Comparison of ENCODE assay signal across 7 cellular contexts in the genomic region with DNA sequence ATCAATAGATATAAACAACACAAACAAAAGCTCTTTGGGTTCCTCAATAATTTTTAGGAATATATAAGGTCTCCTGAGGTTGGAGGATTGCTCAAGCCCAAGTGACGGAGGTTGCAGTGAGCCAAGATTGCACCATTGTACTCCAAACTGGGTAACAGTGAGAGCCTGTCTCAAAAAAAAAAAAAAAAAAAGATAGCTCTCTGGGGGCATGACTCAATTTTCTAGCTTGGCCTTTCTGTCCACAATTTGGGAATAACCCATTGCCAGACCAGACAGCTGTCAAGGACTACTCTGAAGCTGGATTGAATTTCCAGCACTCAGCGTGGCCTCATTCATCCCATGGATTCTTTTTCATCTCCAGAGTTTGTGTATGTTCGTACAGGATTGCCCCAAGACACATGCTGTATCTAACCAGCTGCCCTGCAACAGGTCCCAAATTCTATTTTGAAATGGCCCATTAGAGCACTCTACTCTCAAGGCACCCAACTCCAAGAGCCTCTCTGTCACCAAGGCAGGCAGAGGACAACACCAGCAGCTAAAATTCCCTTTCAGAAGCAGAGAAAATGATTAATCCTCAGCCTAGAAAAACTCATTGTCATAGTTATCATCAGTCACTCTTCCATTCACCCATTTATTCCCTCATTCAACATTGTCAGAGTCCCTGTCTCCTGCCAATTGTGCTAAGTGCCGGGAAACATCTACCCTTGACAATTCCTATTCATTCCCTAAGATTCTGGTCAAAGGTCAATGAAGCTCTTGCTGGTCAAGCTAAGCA. TPM values are rescaled to one million over a fixed set of nuclear protein-coding genes. Genes with fewer than 3 reads are reported as not detected.
A peak's percentile ranks its signal among the peaks of the same experiment; 100 is the strongest.
DNase-seq lines count a peak whose midpoint lies in the region; ATAC-seq lines count a peak whose summit lies in the region.
"Had no signal": no experiment of that assay in that cellular context is flagged by ENCODE, and none has a peak within 500 bp of the region (broad histone marks: within the 10 kb centered on the region; RNA-seq: fewer than 3 reads in every experiment).

No MANE protein-coding gene starts in this region.

- DNase-seq in CD1c-positive myeloid dendritic cell (ENCODE audit: extremely low spot score) (peak; percentile 66), T-helper 17 cell (no peak), mesendoderm (no peak)

- no peak overlapping the region for H2BK120ac ChIP-seq in mesendoderm (ENCODE audit: low read depth, low read length)

- H3K4me3 Mint-ChIP-seq in T-helper 17 cell = no peak overlapping the region

- H3K4me1 Mint-ChIP-seq in T-helper 17 cell = peaks cover 28% of the 10 kb centered on the region

- H3K9ac ChIP-seq in mesendoderm (ENCODE audit: low read length) = no peak overlapping the region
- H3K9ac ChIP-seq: parathyroid adenoma had no signal

- H3K36me3 ChIP-seq in mesendoderm (ENCODE audit: control insufficient read depth, insufficient read depth, low read length) = peaks cover 2% of the 10 kb centered on the region

- no peak overlapping the region for H2AK5ac ChIP-seq in mesendoderm (ENCODE audit: low read length)

- no peaks in the 10 kb centered on the region for H3K36me3 Mint-ChIP-seq in T-helper 17 cell (ENCODE audit: low read depth)

- peak overlapping the region; percentile 49 for H3K27ac Mint-ChIP-seq in T-helper 17 cell

- no peaks in the 10 kb centered on the region for H3K27me3 Mint-ChIP-seq in T-helper 17 cell

- no peak overlapping the region for H3K56ac ChIP-seq in mesendoderm (ENCODE audit: low read length)

- H3K27ac ChIP-seq in mesendoderm (ENCODE audit: low read depth, low read length) = peak overlapping the region; percentile 13
- H3K27ac ChIP-seq: parathyroid adenoma had no signal

- peaks cover 3% of the 10 kb centered on the region for H3K4me1 ChIP-seq in mesendoderm (ENCODE audit: control insufficient read depth, low read depth, low read length)
- H3K4me1 ChIP-seq: parathyroid adenoma had no signal

- H3K79me1 ChIP-seq in mesendoderm (ENCODE audit: low read length) = peaks cover 41% of the 10 kb centered on the region

- no peaks in the 10 kb centered on the region for H3K27me3 ChIP-seq in mesendoderm (ENCODE audit: insufficient read depth, low read length, poor library complexity)

- ATAC-seq in T-helper 17 cell (no peak), HG03095 (IDR thresholded peaks at IDR 0.05; ENCODE audit: unreplicated experiment) (no peak), HG02759 (IDR thresholded peaks at IDR 0.05; ENCODE audit: unreplicated experiment) (no peak), HG03108 (IDR thresholded peaks at IDR 0.05; ENCODE audit: unreplicated experiment) (no peak)

- H4K8ac ChIP-seq in mesendoderm (ENCODE audit: low read depth, low read length) = no peak overlapping the region

- no peak overlapping the region for H4K5ac ChIP-seq in mesendoderm (ENCODE audit: low read length)

- peak overlapping the region; percentile 57 for H3K18ac ChIP-seq in mesendoderm (ENCODE audit: low read length)

- H2BK15ac ChIP-seq in mesendoderm (replicated peaks; ENCODE audit: low read depth) = no peak overlapping the region

- peaks cover 31% of the 10 kb centered on the region for H3K79me2 ChIP-seq in mesendoderm (ENCODE audit: control insufficient read depth, insufficient read depth, low read length)

- no peak overlapping the region for H3K4me3 ChIP-seq in mesendoderm (ENCODE audit: low read length)

- H3K4ac ChIP-seq in mesendoderm (ENCODE audit: low read depth, low read length) = no peak overlapping the region

- no peak overlapping the region for H3K4me2 ChIP-seq in mesendoderm (ENCODE audit: low read length)

- H3K23ac ChIP-seq in mesendoderm (ENCODE audit: low read length) = no peak overlapping the region

- no peak overlapping the region for H2BK5ac ChIP-seq in mesendoderm (ENCODE audit: low read length)

- H3K9me3 ChIP-seq in T-helper 17 cell (ENCODE audit: control insufficient read depth, low read length, poor library complexity, severe bottlenecking) = no peaks in the 10 kb centered on the region

- no CpG with 5 or more reads among the region's 4 CpGs for WGBS in mesendoderm (ENCODE audit: extremely low coverage, insufficient coverage, low lambda C conversion rate)

RNA-seq across cellular contexts. Expression of gene FAM193B, which starts 8.7 kb away (rescaled TPM):
- total RNA-seq in T-helper 17 cell = 100 to 1,000 TPM; 143 to 167 TPM
- polyA plus RNA-seq in mesendoderm (2013, experiment 1 of 2) = 34.2 TPM
- 33.5 TPM for polyA plus RNA-seq in mesendoderm (2013, experiment 2 of 2)

RNA-seq across cellular contexts. Expression of gene DDX41, which starts 28.9 kb away (rescaled TPM):
- 10 to 100 TPM; 58.6 to 66.9 TPM for total RNA-seq in T-helper 17 cell
- polyA plus RNA-seq in mesendoderm (2013, experiment 1 of 2) = 74.4 TPM
- 72.2 TPM for polyA plus RNA-seq in mesendoderm (2013, experiment 2 of 2)

RNA-seq across cellular contexts. Expression of gene DOK3, which starts 36.0 kb away (rescaled TPM):
- 1 to 10 TPM; 5.1 to 8.0 TPM for total RNA-seq in T-helper 17 cell
- polyA plus RNA-seq in mesendoderm (2013, experiment 1 of 2) = 8.2 TPM
- polyA plus RNA-seq in mesendoderm (2013, experiment 2 of 2) = 7.6 TPM

RNA-seq across cellular contexts. Expression of gene TMED9, which starts 46.3 kb away (rescaled TPM):
- total RNA-seq in T-helper 17 cell = 10 to 100 TPM; 63.3 to 69.6 TPM
- polyA plus RNA-seq in mesendoderm (2013, experiment 1 of 2) = 110 TPM
- 109 TPM for polyA plus RNA-seq in mesendoderm (2013, experiment 2 of 2)

RNA-seq across cellular contexts. Expression of gene PDLIM7, which starts 48.3 kb away (rescaled TPM):
- 10 to 100 TPM in 1 of 2 donors, 1 to 10 TPM in 1; 6.8 to 16.2 TPM for total RNA-seq in T-helper 17 cell
- polyA plus RNA-seq in mesendoderm (2013, experiment 1 of 2) = 117 TPM
- 119 TPM for polyA plus RNA-seq in mesendoderm (2013, experiment 2 of 2)
